Comparison of ENCODE assay signal across 20 cellular contexts in the genomic region with DNA sequence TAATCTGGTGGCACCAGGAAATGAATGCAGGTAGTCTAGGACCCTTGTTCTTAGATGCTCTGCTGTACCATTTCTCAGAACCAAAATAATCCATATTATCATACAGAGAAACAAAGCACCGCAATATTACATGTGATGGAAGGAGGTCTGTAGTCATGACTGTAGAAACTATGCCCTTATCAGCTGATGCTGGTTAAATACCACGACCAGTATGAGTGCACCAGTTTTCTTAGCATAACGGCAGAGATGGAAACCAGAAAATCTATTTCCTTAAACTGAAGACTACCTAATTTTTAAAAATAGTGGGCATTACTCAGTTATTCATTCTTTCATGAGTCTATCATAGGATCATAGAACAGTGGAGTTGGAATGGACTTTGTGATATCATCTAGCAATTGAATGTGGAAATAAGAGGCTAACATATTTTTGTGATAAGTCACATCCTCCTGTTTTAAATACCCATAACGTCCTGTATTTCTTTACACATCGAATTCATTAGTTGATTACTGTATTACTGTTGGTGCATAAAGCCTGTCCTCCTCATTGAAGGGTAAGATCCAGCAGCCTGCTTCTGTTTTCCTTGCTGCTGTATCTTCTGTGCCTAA. TPM values are rescaled to one million over a fixed set of nuclear protein-coding genes. Genes with fewer than 3 reads are reported as not detected.
DNase-seq lines count a peak whose midpoint lies in the region; ATAC-seq and TF ChIP-seq lines count a peak whose summit lies in the region.
"Had no signal": no experiment of that assay in that cellular context is flagged by ENCODE, and none has a peak within 500 bp of the region (broad histone marks: within the 10 kb centered on the region; RNA-seq: fewer than 3 reads in every experiment).

No MANE protein-coding gene starts in this region.

- H3K9ac ChIP-seq in SK-N-SH = no peak overlapping the region

- H3K9me3 Mint-ChIP-seq in activated T-cell treated with anti-CD3 and anti-CD28 coated beads, Interleukin-2, amount 50 U/mL, for 72 hours = no peaks in the 10 kb centered on the region
- no peaks in the 10 kb centered on the region for H3K9me3 Mint-ChIP-seq in activated T-cell treated with anti-CD3 and anti-CD28 coated beads, Interleukin-2, amount 50 U/mL, for 24 hours
- H3K9me3 Mint-ChIP-seq in CD8-positive, alpha-beta T cell = no peaks in the 10 kb centered on the region
- H3K9me3 Mint-ChIP-seq: stimulated activated effector memory CD8-positive, alpha-beta T cell treated with anti-CD3 and anti-CD28 coated beads, Interleukin-12 subunit alpha, Interleukin-12 subunit beta, amount 100 ng/mL, for 72 hours; T-helper 2 cell treated with Interferon-gamma antibody and Interleukin-4, amounts not matched to agents 5 μg/mL and 100 μg/mL, for 36 hours had no signal

- peak overlapping the region; percentile 46 for H3K27ac Mint-ChIP-seq in activated T-cell treated with anti-CD3 and anti-CD28 coated beads, Interleukin-2, amount 50 U/mL, for 72 hours
- no peak overlapping the region for H3K27ac Mint-ChIP-seq in activated T-cell treated with anti-CD3 and anti-CD28 coated beads, Interleukin-2, amount 50 U/mL, for 24 hours
- H3K27ac Mint-ChIP-seq in CD8-positive, alpha-beta T cell = no peak overlapping the region
- H3K27ac Mint-ChIP-seq: stimulated activated effector memory CD8-positive, alpha-beta T cell treated with anti-CD3 and anti-CD28 coated beads, Interleukin-12 subunit alpha, Interleukin-12 subunit beta, amount 100 ng/mL, for 72 hours; T-helper 2 cell treated with Interferon-gamma antibody and Interleukin-4, amounts not matched to agents 5 μg/mL and 100 μg/mL, for 36 hours had no signal

- no peak overlapping the region for H3K4me3 Mint-ChIP-seq in activated T-cell treated with anti-CD3 and anti-CD28 coated beads, Interleukin-2, amount 50 U/mL, for 72 hours
- no peak overlapping the region for H3K4me3 Mint-ChIP-seq in activated T-cell treated with anti-CD3 and anti-CD28 coated beads, Interleukin-2, amount 50 U/mL, for 24 hours
- H3K4me3 Mint-ChIP-seq in CD8-positive, alpha-beta T cell = no peak overlapping the region
- H3K4me3 Mint-ChIP-seq: stimulated activated effector memory CD8-positive, alpha-beta T cell treated with anti-CD3 and anti-CD28 coated beads, Interleukin-12 subunit alpha, Interleukin-12 subunit beta, amount 100 ng/mL, for 72 hours; T-helper 2 cell treated with Interferon-gamma antibody and Interleukin-4, amounts not matched to agents 5 μg/mL and 100 μg/mL, for 36 hours had no signal

- H3K4me3 ChIP-seq in SK-N-SH (ENCODE audit: low read depth in 2 of 2, low read length in 1 of 2) (no peak overlapping the region), fibroblast of mammary gland (ENCODE audit: control insufficient read depth, low read depth, low read length) (no peak overlapping the region)
- H3K4me3 ChIP-seq in CD8-positive, alpha-beta T cell (ENCODE audit: low read depth, low read length) = no peak overlapping the region
- H3K4me3 ChIP-seq: breast epithelium, spleen, tibial artery had no signal

- H2AFZ ChIP-seq in SK-N-SH (ENCODE audit: low read depth) = no peak overlapping the region

- no peaks in the 10 kb centered on the region; a peak in 1 of 4 replicates for H3K4me1 ChIP-seq in SK-N-SH (ENCODE audit: control insufficient read depth in 1 of 2, insufficient read depth in 2 of 2, low read depth in 1 of 2, low read length in 1 of 2)
- no peaks in the 10 kb centered on the region for H3K4me1 ChIP-seq in CD8-positive, alpha-beta T cell (ENCODE audit: insufficient read depth, low read length)
- H3K4me1 ChIP-seq: breast epithelium, tibial artery had no signal

- H3K27me3 ChIP-seq in SK-N-SH (ENCODE audit: insufficient read depth) = no peaks in the 10 kb centered on the region
- H3K27me3 ChIP-seq in CD8-positive, alpha-beta T cell (ENCODE audit: insufficient read depth, low read length) = no peaks in the 10 kb centered on the region
- H3K27me3 ChIP-seq: breast epithelium, spleen, tibial artery had no signal

- TF ChIP-seq EP300 in SK-N-SH (IDR thresholded peaks at IDR 0.05; ENCODE audit: borderline replicate concordance in 1 of 2, low read depth in 1 of 2, low read length in 1 of 2) = 0 out of 4 replicates have a peak, but pooled peaks of 1 of the 2 experiments have one; percentile 16

- no peak for TF ChIP-seq CTCF in SK-N-SH (IDR thresholded peaks at IDR 0.05)
- no peak for TF ChIP-seq CTCF in fibroblast of mammary gland (conservative IDR thresholded peaks at IDR 0.05; ENCODE audit: control insufficient read depth, insufficient read depth, low read depth, low read length)
- TF ChIP-seq CTCF in CD8-positive, alpha-beta T cell (IDR thresholded peaks at IDR 0.05) = no peak

- peaks cover 10% of the 10 kb centered on the region; the same call in 1 of the 2 replicates for H3K79me2 ChIP-seq in SK-N-SH (ENCODE audit: insufficient read depth)

- peaks cover 0 to 10% of the 10 kb centered on the region in 2 experiments for H3K36me3 ChIP-seq in SK-N-SH (replicated peaks in 1 of 2; ENCODE audit: control insufficient read depth in 1 of 2, insufficient read depth in 2 of 2, low read length in 1 of 2)
- no peaks in the 10 kb centered on the region for H3K36me3 ChIP-seq in CD8-positive, alpha-beta T cell (ENCODE audit: insufficient read depth, low read length)
- H3K36me3 ChIP-seq: breast epithelium, spleen had no signal

- no peaks in the 10 kb centered on the region for H3K27me3 Mint-ChIP-seq in activated T-cell treated with anti-CD3 and anti-CD28 coated beads, Interleukin-2, amount 50 U/mL, for 72 hours (ENCODE audit: low read depth)
- H3K27me3 Mint-ChIP-seq in activated T-cell treated with anti-CD3 and anti-CD28 coated beads, Interleukin-2, amount 50 U/mL, for 24 hours = no peaks in the 10 kb centered on the region
- no peaks in the 10 kb centered on the region for H3K27me3 Mint-ChIP-seq in CD8-positive, alpha-beta T cell (ENCODE audit: low read depth)

- POLR2A ChIA-PET in SK-N-SH (lab: Yijun Ruan, JAX) = no interaction called here
- POLR2A ChIA-PET in CD8-positive, alpha-beta T cell (lab: Charles Lee) = no interaction called here

- no peaks in the 10 kb centered on the region for H3K9me2 ChIP-seq in SK-N-SH

- intact Hi-C loops in CD8-positive, alpha-beta T cell (cut with DNase I, micrococcal nuclease) = no loop called here

- H3F3A ChIP-seq in SK-N-SH (replicated peaks; ENCODE audit: insufficient read depth) = peaks cover 11% of the 10 kb centered on the region

- no peak for DNase-seq in activated T-cell treated with anti-CD3 and anti-CD28 coated beads, Interleukin-2, amount 50 U/mL, for 72 hours
- DNase-seq in activated T-cell treated with anti-CD3 and anti-CD28 coated beads, Interleukin-2, amount 50 U/mL, for 24 hours = no peak
- no peak for DNase-seq in SK-N-SH
- DNase-seq in fibroblast of mammary gland (ENCODE audit: low read depth) = peak; percentile 49
- DNase-seq in NCI-H1436 (lab: John Stamatoyannopoulos, UW) = no peak
- DNase-seq in stimulated activated CD4-positive, alpha-beta T cell treated with anti-CD3 and anti-CD28 coated beads, Interleukin-12 subunit alpha, Interleukin-12 subunit beta, amount 100 ng/mL, for 4 hours = no peak
- no peak for DNase-seq in CD8-positive, alpha-beta T cell
- no peak for DNase-seq in activated naive CD4-positive, alpha-beta T cell treated with Interleukin-2 at 50 U/mL for 16 hours
- DNase-seq: activated gamma-delta T cell treated with Interleukin-2 at 50 U/mL for 16 hours, NCI-H187, NCI-H446 treated with DMSO at 0.1 percent for 48 hours, spleen, tibial artery had no signal

- peak overlapping the region in 1 of 2 experiments; percentile 36; a peak in 2 of 4 replicates for H3K27ac ChIP-seq in SK-N-SH (ENCODE audit: low read depth in 2 of 2, low read length in 1 of 2)
- no peak overlapping the region for H3K27ac ChIP-seq in CD8-positive, alpha-beta T cell (ENCODE audit: low read depth, low read length)
- H3K27ac ChIP-seq: 22Rv1, breast epithelium, spleen, tibial artery had no signal

- no peak overlapping the region for H3K4me2 ChIP-seq in SK-N-SH

- no peak for ATAC-seq in activated T-cell treated with anti-CD3 and anti-CD28 coated beads, Interleukin-2, amount 50 U/mL, for 72 hours (replicated peaks in 1 of 2)
- no peak for ATAC-seq in CD8-positive, alpha-beta T cell
- ATAC-seq: stimulated activated effector memory CD8-positive, alpha-beta T cell treated with anti-CD3 and anti-CD28 coated beads, Interleukin-12 subunit alpha, Interleukin-12 subunit beta, amount 100 ng/mL, for 72 hours had no signal

- 40% methylated on average over 5 of the region's 5 CpGs for WGBS in SK-N-SH (ENCODE audit: low lambda C conversion rate)

- CTCF ChIA-PET in SK-N-SH (lab: Yijun Ruan, JAX) = no interaction called here
- CTCF ChIA-PET in CD8-positive, alpha-beta T cell (lab: Charles Lee) = no interaction called here

- peaks cover 13% of the 10 kb centered on the region for H3K4me1 Mint-ChIP-seq in activated T-cell treated with anti-CD3 and anti-CD28 coated beads, Interleukin-2, amount 50 U/mL, for 72 hours (ENCODE audit: low read depth)
- H3K4me1 Mint-ChIP-seq in activated T-cell treated with anti-CD3 and anti-CD28 coated beads, Interleukin-2, amount 50 U/mL, for 24 hours (ENCODE audit: low read depth) = peaks cover 6% of the 10 kb centered on the region
- no peaks in the 10 kb centered on the region for H3K4me1 Mint-ChIP-seq in CD8-positive, alpha-beta T cell (ENCODE audit: low read depth)

- no peaks in the 10 kb centered on the region for H3K9me3 ChIP-seq in SK-N-SH
- no peaks in the 10 kb centered on the region for H3K9me3 ChIP-seq in CD8-positive, alpha-beta T cell (ENCODE audit: low read length)
- H3K9me3 ChIP-seq: breast epithelium, spleen, tibial artery had no signal

- no peaks in the 10 kb centered on the region for H3K36me3 Mint-ChIP-seq in activated T-cell treated with anti-CD3 and anti-CD28 coated beads, Interleukin-2, amount 50 U/mL, for 72 hours (ENCODE audit: insufficient read depth in 2 of 2)
- peaks cover 1% of the 10 kb centered on the region for H3K36me3 Mint-ChIP-seq in activated T-cell treated with anti-CD3 and anti-CD28 coated beads, Interleukin-2, amount 50 U/mL, for 24 hours (ENCODE audit: low read depth)
- H3K36me3 Mint-ChIP-seq in CD8-positive, alpha-beta T cell = peaks cover 5% of the 10 kb centered on the region
- H3K36me3 Mint-ChIP-seq: stimulated activated effector memory CD8-positive, alpha-beta T cell treated with anti-CD3 and anti-CD28 coated beads, Interleukin-12 subunit alpha, Interleukin-12 subunit beta, amount 100 ng/mL, for 72 hours had no signal

- H4K20me1 ChIP-seq in SK-N-SH (ENCODE audit: insufficient read depth) = no peaks in the 10 kb centered on the region

- no peak for TF ChIP-seq RAD21 in SK-N-SH (IDR thresholded peaks at IDR 0.05; ENCODE audit: low read length)

RNA-seq across cellular contexts. Expression of gene JHY, which starts 15.1 kb away (rescaled TPM):
- 1 to 10 TPM; 5.5 to 6.0 TPM for total RNA-seq in activated T-cell treated with anti-CD3 and anti-CD28 coated beads, Interleukin-2, amount 50 U/mL, for 72 hours
- 2.9 TPM in 2 replicates for polyA plus RNA-seq in SK-N-SH (2012; rRNA removed)
- 3.5 and 4.3 TPM in 2 replicates for polyA plus RNA-seq in SK-N-SH (2012; cell fraction: cytosol; rRNA removed)
- polyA plus RNA-seq in SK-N-SH (2012; cell fraction: nucleus; rRNA removed) = 2.3 and 2.8 TPM in 2 replicates
- total RNA-seq in CD8-positive, alpha-beta T cell = 1 to 10 TPM; 1.7 to 1.9 TPM

RNA-seq across cellular contexts. Expression of gene CRTAM, which starts 59.4 kb away (rescaled TPM):
- 10 to 100 TPM in 1 of 2 donors, 1 to 10 TPM in 1; 9.7 to 12.9 TPM for total RNA-seq in activated T-cell treated with anti-CD3 and anti-CD28 coated beads, Interleukin-2, amount 50 U/mL, for 72 hours
- not detected in 2 replicates for polyA plus RNA-seq in SK-N-SH (2012; rRNA removed)
- not detected in 2 replicates for polyA plus RNA-seq in SK-N-SH (2012; cell fraction: cytosol; rRNA removed)
- polyA plus RNA-seq in SK-N-SH (2012; cell fraction: nucleus; rRNA removed) = not detected in 2 replicates
- total RNA-seq in CD8-positive, alpha-beta T cell = 10 to 100 TPM; 31.7 to 36.1 TPM
- total RNA-seq: H1, MCF 10A, myocyte had no signal
- polyA plus RNA-seq: H1 had no signal
